ENCODE assay signal across 9 cellular contexts in genomic region chr19:10192922-10193321, GRCh38.
A peak's percentile ranks its signal among the peaks of the same experiment; 100 is the strongest.
DNase-seq lines count a peak whose midpoint lies in the region; ATAC-seq and TF ChIP-seq lines count a peak whose summit lies in the region.
"Had no signal": no experiment of that assay in that cellular context is flagged by ENCODE, and none has a peak within 500 bp of the region (broad histone marks: within the 10 kb centered on the region; RNA-seq: fewer than 3 reads in every experiment).

No MANE protein-coding gene starts in this region.

- H3K36me3 ChIP-seq in DOHH2 (ENCODE audit: control insufficient read depth, low read length) (peaks cover 76% of the 10 kb centered on the region), adipocyte (ENCODE audit: control insufficient read depth, insufficient read depth, low read length, severe bottlenecking) (no peaks in the 10 kb centered on the region)

- peak overlapping the region; percentile 93 for H3K9ac ChIP-seq in adipocyte (ENCODE audit: low read length)

- peaks cover 87% of the 10 kb centered on the region for H3K79me2 ChIP-seq in DOHH2 (ENCODE audit: control insufficient read depth, low read length)

- H3K27me3 Mint-ChIP-seq in nephron (ENCODE audit: low read depth), result no peaks in the 10 kb centered on the region

- H3K27me3 ChIP-seq in DOHH2 (ENCODE audit: control insufficient read depth, low read length) (no peaks in the 10 kb centered on the region), adipocyte (replicated peaks; ENCODE audit: control insufficient read depth, insufficient read depth, low read length) (no peaks in the 10 kb centered on the region)

- no peak for TF ChIP-seq CTCF in DOHH2 (IDR thresholded peaks at IDR 0.05; ENCODE audit: low read depth, low read length, poor library complexity, severe bottlenecking)
- no peak for TF ChIP-seq CTCF in LNCaP clone FGC (IDR thresholded peaks at IDR 0.05; ENCODE audit: control insufficient read depth, extremely low read depth, insufficient read depth)
- no peak for TF ChIP-seq CTCF in nephron (IDR thresholded peaks at IDR 0.05; ENCODE audit: unreplicated experiment in 3 of 3)
- TF ChIP-seq CTCF in GM20000 (IDR thresholded peaks at IDR 0.05; ENCODE audit: extremely low read depth, missing control alignments), result no peak

- peak overlapping the region; percentile 71 to 85 (median 79) for H3K4me3 Mint-ChIP-seq in nephron

- peak overlapping the region; percentile 73 for H3K4me2 ChIP-seq in DOHH2 (ENCODE audit: low read length)

- H3K27ac Mint-ChIP-seq in nephron, result peak overlapping the region in 1 of 3 experiments; percentile 15

- H3K9me3 ChIP-seq in DOHH2 (ENCODE audit: control insufficient read depth, insufficient read depth, low read length), result no peaks in the 10 kb centered on the region
- no peaks in the 10 kb centered on the region for H3K9me3 ChIP-seq in adipocyte (ENCODE audit: control insufficient read depth, low read length)

- H3F3A ChIP-seq in DOHH2 (ENCODE audit: control insufficient read depth, insufficient read depth), result peaks cover 28% of the 10 kb centered on the region

- H3K4me1 ChIP-seq in DOHH2 (ENCODE audit: control insufficient read depth, low read length) (peaks cover 78% of the 10 kb centered on the region), adipocyte (ENCODE audit: control insufficient read depth, insufficient read depth, low read length) (peaks cover 28% of the 10 kb centered on the region)

- H3K27ac ChIP-seq in DOHH2 (ENCODE audit: low read depth, low read length), result peak overlapping the region; percentile 94

- no peaks in the 10 kb centered on the region for H3K9me3 Mint-ChIP-seq in nephron

- no peaks in the 10 kb centered on the region for H3K9me2 ChIP-seq in DOHH2 (replicated peaks; ENCODE audit: control insufficient read depth, low read length)

- ATAC-seq in HG02973 (IDR thresholded peaks at IDR 0.05; ENCODE audit: unreplicated experiment) (no peak), GM21360 (IDR thresholded peaks at IDR 0.05; ENCODE audit: unreplicated experiment) (no peak)
- ATAC-seq: left lobe of liver had no signal

- H3K4me1 Mint-ChIP-seq in nephron, result peaks cover 12% of the 10 kb centered on the region

- H3K4me3 ChIP-seq in DOHH2 (ENCODE audit: low read length) (peak overlapping the region; percentile 87), LNCaP clone FGC (ENCODE audit: low read depth, low read length) (peak overlapping the region; percentile 64), adipocyte (ENCODE audit: low read length) (peak overlapping the region; percentile 86)

- H3K36me3 Mint-ChIP-seq in nephron (ENCODE audit: low read depth), result peaks cover 6% of the 10 kb centered on the region

- DNase-seq in LNCaP clone FGC (ENCODE audit: low read depth) (no peak), adipocyte (ENCODE audit: low read depth) (no peak), OCI-M1 (lab: John Stamatoyannopoulos, UW) (no peak), GM20000 (ENCODE audit: low spot score) (no peak)

- H4K20me1 ChIP-seq in DOHH2 (ENCODE audit: control insufficient read depth, insufficient read depth, low read depth, low read length), result peaks cover 35% of the 10 kb centered on the region
